Comparison of ENCODE assay signal across 8 cellular contexts in genomic region chr18:26089247-26090129, GRCh38. TPM values are rescaled to one million over a fixed set of nuclear protein-coding genes. Genes with fewer than 3 reads are reported as not detected.
DNase-seq lines count a peak whose midpoint lies in the region; ATAC-seq and TF ChIP-seq lines count a peak whose summit lies in the region.

No MANE protein-coding gene starts in this region.

- H3K4me1 ChIP-seq in BLaER1 treated with 17β-estradiol and CSF1 and Interleukin-3, amounts not matched to agents 10 nM and 100 nM = peaks cover 15 to 30% (median 26%) of the 10 kb centered on the region in 10 experiments
- peaks cover 20% of the 10 kb centered on the region for H3K4me1 ChIP-seq in upper lobe of right lung

- peak overlapping the region; percentile 92 to 98 (median 98) for H3K27ac ChIP-seq in BLaER1 treated with 17β-estradiol and CSF1 and Interleukin-3, amounts not matched to agents 10 nM and 100 nM
- H3K27ac ChIP-seq in dorsolateral prefrontal cortex = peak overlapping the region; percentile 91 to 99 (median 97)
- peak overlapping the region; percentile 96 for H3K27ac ChIP-seq in upper lobe of right lung

- ATAC-seq in GM19023 (IDR thresholded peaks at IDR 0.05; ENCODE audit: unreplicated experiment) = peak; percentile 5
- peak; percentile 2 for ATAC-seq in HG03558 (IDR thresholded peaks at IDR 0.05; ENCODE audit: extremely low read depth, unreplicated experiment)
- no peak for ATAC-seq in upper lobe of right lung
- ATAC-seq in GM21447 (IDR thresholded peaks at IDR 0.05; ENCODE audit: unreplicated experiment) = no peak

- TF ChIP-seq CTCF in dorsolateral prefrontal cortex (IDR thresholded peaks at IDR 0.05 in 54 of 56, conservative IDR thresholded peaks at IDR 0.05 in 2 of 56; ENCODE audit: low read depth in 1 of 56, partially characterized antibody in 56 of 56) = peak in 1 of 56 donors; percentile 2
- no peak for TF ChIP-seq CTCF in upper lobe of right lung (IDR thresholded peaks at IDR 0.05)

- peak overlapping the region; percentile 76 to 93 (median 90) for H3K4me2 ChIP-seq in BLaER1 treated with 17β-estradiol and CSF1 and Interleukin-3, amounts not matched to agents 10 nM and 100 nM

- peaks cover 25 to 31% (median 28%) of the 10 kb centered on the region in 11 experiments for H3K36me3 ChIP-seq in BLaER1 treated with 17β-estradiol and CSF1 and Interleukin-3, amounts not matched to agents 10 nM and 100 nM
- H3K36me3 ChIP-seq in upper lobe of right lung = peaks cover 28% of the 10 kb centered on the region

- DNase-seq in SIG-M5 (lab: John Stamatoyannopoulos, UW) (peak; percentile 44), dorsolateral prefrontal cortex (peak in 3 of 10 donors; percentile 3 to 34 (median 13)), mesenteric fat pad (ENCODE audit: low spot score) (peak; percentile 92), upper lobe of right lung (no peak)

- no peaks in the 10 kb centered on the region for H3K9me3 ChIP-seq in BLaER1 treated with 17β-estradiol and CSF1 and Interleukin-3, amounts not matched to agents 10 nM and 100 nM (replicated peaks in 1 of 11)
- no peaks in the 10 kb centered on the region for H3K9me3 ChIP-seq in upper lobe of right lung

- peaks cover 24 to 54% (median 39%) of the 10 kb centered on the region in 11 experiments; a peak in 20 of 22 replicates for H4K20me1 ChIP-seq in BLaER1 treated with 17β-estradiol and CSF1 and Interleukin-3, amounts not matched to agents 10 nM and 100 nM

- peak overlapping the region; percentile 77 to 95 (median 89) for H3K4me3 ChIP-seq in BLaER1 treated with 17β-estradiol and CSF1 and Interleukin-3, amounts not matched to agents 10 nM and 100 nM
- H3K4me3 ChIP-seq in dorsolateral prefrontal cortex = peak overlapping the region; percentile 65 to 97 (median 87)
- H3K4me3 ChIP-seq in upper lobe of right lung = peak overlapping the region; percentile 91

- H3K9ac ChIP-seq in BLaER1 treated with 17β-estradiol and CSF1 and Interleukin-3, amounts not matched to agents 10 nM and 100 nM = peak overlapping the region; percentile 90 to 98 (median 97)

- H3K27me3 ChIP-seq in BLaER1 treated with 17β-estradiol and CSF1 and Interleukin-3, amounts not matched to agents 10 nM and 100 nM = no peaks in the 10 kb centered on the region
- H3K27me3 ChIP-seq in dorsolateral prefrontal cortex (no peaks in the 10 kb centered on the region), upper lobe of right lung (no peaks in the 10 kb centered on the region)

- intact Hi-C loops in dorsolateral prefrontal cortex (cut with DNase I) (loop anchor here (2.0 to 5.0 kb wide), 3 partner anchors 69 to 138 kb away; partner anchors contain the start of gene TAF4B (in 2 of the 2)), upper lobe of right lung (cut with DNase I) (no loop called here)

RNA-seq across cellular contexts. Expression of gene SS18, which starts 0.9 kb away (rescaled TPM):
- total RNA-seq in dorsolateral prefrontal cortex = 10 to 100 TPM; 37.9 to 81.3 (median 53.9) TPM
- 69.9 TPM for total RNA-seq in mesenteric fat pad
- total RNA-seq in upper lobe of right lung = 60.0 TPM

RNA-seq across cellular contexts. Expression of gene PSMA8, which starts 44.2 kb away (rescaled TPM):
- under 1 TPM in 5 of 120 experiments, not detected in 115; 0.18 to 0.56 (median 0.32) TPM for total RNA-seq in dorsolateral prefrontal cortex
- total RNA-seq in mesenteric fat pad = not detected
- total RNA-seq in upper lobe of right lung = not detected

Comparison
In these comparisons a context has a peak if more than half of its experiments do, and no peak if none do; other contexts are left out.
1. ATAC-seq: peak in GM19023 (single experiment) and HG03558 (single experiment); none in upper lobe of right lung (single experiment) and GM21447 (single experiment).
2. Peak in every context shown above with its lines, with median percentiles within 50 percentile points of each other: H3K27ac ChIP-seq and H3K4me3 ChIP-seq.